8 cellular contexts compared by ENCODE assay signal in genomic region chr10:18214692-18215563, GRCh38.
A peak's percentile ranks its signal among the peaks of the same experiment; 100 is the strongest.
DNase-seq lines count a peak whose midpoint lies in the region; ATAC-seq, FAIRE-seq and TF ChIP-seq lines count a peak whose summit lies in the region.

No MANE protein-coding gene starts in this region.

- no peaks in the 10 kb centered on the region for H3K36me3 ChIP-seq in pancreas
- no peaks in the 10 kb centered on the region for H3K36me3 ChIP-seq in CD8-positive, alpha-beta T cell (ENCODE audit: insufficient read depth, low read length)

- WGBS in pancreas, 2 donors = 26 to 31% methylated on average over 10 of the region's 10 CpGs

- no peaks in the 10 kb centered on the region for H3K36me3 Mint-ChIP-seq in activated T-cell treated with anti-CD3 and anti-CD28 coated beads, Interleukin-2, amount 50 U/mL, for 72 hours (ENCODE audit: insufficient read depth in 2 of 2)
- H3K36me3 Mint-ChIP-seq in CD8-positive, alpha-beta T cell = no peaks in the 10 kb centered on the region
- H3K36me3 Mint-ChIP-seq in activated T-helper 1 cell treated with anti-CD3 and anti-CD28 coated beads, Interleukin-12 subunit alpha, Interleukin-12 subunit beta, Interleukin-2, Interleukin-4 antibody, amounts not matched to agents 30 ng/mL and 10 ng/mL and 1 ng/mL, durations not matched to agents 14 hours and 24 hours and 36 hours (ENCODE audit: low read depth) = no peaks in the 10 kb centered on the region

- intact Hi-C loops in pancreas (cut with DNase I) = no loop called here
- intact Hi-C loops in CD8-positive, alpha-beta T cell (cut with DNase I, micrococcal nuclease) = no loop called here
- intact Hi-C loops in activated T-helper 1 cell treated with anti-CD3 and anti-CD28 coated beads, Interleukin-12 subunit alpha, Interleukin-12 subunit beta, Interleukin-2, Interleukin-4 antibody, amounts not matched to agents 30 ng/mL and 10 ng/mL and 1 ng/mL, durations not matched to agents 14 hours and 24 hours and 36 hours (cut with micrococcal nuclease) = loop anchor here (10.0 kb wide), 1 partner anchor 310 kb away; no protein-coding TSS in a partner anchor

- peaks cover 14 to 22% (median 22%) of the 10 kb centered on the region in 3 donors for H3K4me1 ChIP-seq in pancreas
- no peaks in the 10 kb centered on the region for H3K4me1 ChIP-seq in CD8-positive, alpha-beta T cell (ENCODE audit: insufficient read depth, low read length)

- H3K27ac ChIP-seq in pancreas = no peak overlapping the region
- no peak overlapping the region for H3K27ac ChIP-seq in CD8-positive, alpha-beta T cell (ENCODE audit: low read depth, low read length)

- H3K9me3 ChIP-seq in pancreas = no peaks in the 10 kb centered on the region
- H3K9me3 ChIP-seq in CD8-positive, alpha-beta T cell (ENCODE audit: low read length) = no peaks in the 10 kb centered on the region

- H3K4me3 Mint-ChIP-seq in activated T-cell treated with anti-CD3 and anti-CD28 coated beads, Interleukin-2, amount 50 U/mL, for 72 hours = no peak overlapping the region
- no peak overlapping the region for H3K4me3 Mint-ChIP-seq in CD8-positive, alpha-beta T cell
- H3K4me3 Mint-ChIP-seq in activated T-helper 1 cell treated with anti-CD3 and anti-CD28 coated beads, Interleukin-12 subunit alpha, Interleukin-12 subunit beta, Interleukin-2, Interleukin-4 antibody, amounts not matched to agents 30 ng/mL and 10 ng/mL and 1 ng/mL, durations not matched to agents 14 hours and 24 hours and 36 hours = no peak overlapping the region

- peak; percentile 66 for FAIRE-seq in pancreas (lab: Jason Lieb, UNC)

- CTCF ChIA-PET in CD8-positive, alpha-beta T cell (lab: Charles Lee) = no interaction called here

- no peaks in the 10 kb centered on the region for H3K4me1 Mint-ChIP-seq in activated T-cell treated with anti-CD3 and anti-CD28 coated beads, Interleukin-2, amount 50 U/mL, for 72 hours (ENCODE audit: low read depth)
- no peaks in the 10 kb centered on the region for H3K4me1 Mint-ChIP-seq in CD8-positive, alpha-beta T cell (ENCODE audit: low read depth)
- H3K4me1 Mint-ChIP-seq in activated T-helper 1 cell treated with anti-CD3 and anti-CD28 coated beads, Interleukin-12 subunit alpha, Interleukin-12 subunit beta, Interleukin-2, Interleukin-4 antibody, amounts not matched to agents 30 ng/mL and 10 ng/mL and 1 ng/mL, durations not matched to agents 14 hours and 24 hours and 36 hours (ENCODE audit: low read depth) = no peaks in the 10 kb centered on the region

- H3K4me3 ChIP-seq in pancreas = no peak overlapping the region
- no peak overlapping the region for H3K4me3 ChIP-seq in CD8-positive, alpha-beta T cell (ENCODE audit: low read depth, low read length)

- TF ChIP-seq CTCF in pancreas (IDR thresholded peaks at IDR 0.05) = peak; percentile 29 to 72 (median 58)
- no peak for TF ChIP-seq CTCF in CD8-positive, alpha-beta T cell (IDR thresholded peaks at IDR 0.05)

- POLR2A ChIA-PET in CD8-positive, alpha-beta T cell (lab: Charles Lee) = no interaction called here

- no peaks in the 10 kb centered on the region for H3K27me3 Mint-ChIP-seq in activated T-cell treated with anti-CD3 and anti-CD28 coated beads, Interleukin-2, amount 50 U/mL, for 72 hours (ENCODE audit: low read depth)
- H3K27me3 Mint-ChIP-seq in CD8-positive, alpha-beta T cell (ENCODE audit: low read depth) = peaks cover 2% of the 10 kb centered on the region
- H3K27me3 Mint-ChIP-seq in activated T-helper 1 cell treated with anti-CD3 and anti-CD28 coated beads, Interleukin-12 subunit alpha, Interleukin-12 subunit beta, Interleukin-2, Interleukin-4 antibody, amounts not matched to agents 30 ng/mL and 10 ng/mL and 1 ng/mL, durations not matched to agents 14 hours and 24 hours and 36 hours (ENCODE audit: insufficient read depth) = no peaks in the 10 kb centered on the region

- ATAC-seq in activated T-cell treated with anti-CD3 and anti-CD28 coated beads, Interleukin-2, amount 50 U/mL, for 72 hours (replicated peaks in 1 of 2) = no peak
- peak; percentile 68 to 90 (median 86) for ATAC-seq in pancreas
- no peak for ATAC-seq in CD8-positive, alpha-beta T cell

- H3K27me3 ChIP-seq in pancreas = no peaks in the 10 kb centered on the region
- no peaks in the 10 kb centered on the region for H3K27me3 ChIP-seq in CD8-positive, alpha-beta T cell (ENCODE audit: insufficient read depth, low read length)

- DNase-seq in activated T-cell treated with anti-CD3 and anti-CD28 coated beads, Interleukin-2, amount 50 U/mL, for 72 hours = peak; percentile 7 to 11
- no peak for DNase-seq in activated T-cell treated with anti-CD3 and anti-CD28 coated beads, Interleukin-2, amount 50 U/mL, for 1 hour
- DNase-seq in HK-2 (ENCODE audit: unreplicated experiment) = peak; percentile 1
- DNase-seq in UCSD-AML1 (lab: John Stamatoyannopoulos, UW; ENCODE audit: unreplicated experiment) = peak; percentile 29
- peak; percentile 50 for DNase-seq in foreskin melanocyte
- DNase-seq in pancreas = peak in 3 of 6 donors; percentile 25 to 60 (median 30)
- no peak for DNase-seq in CD8-positive, alpha-beta T cell
- DNase-seq in activated T-helper 1 cell treated with anti-CD3 and anti-CD28 coated beads, Interleukin-12 subunit alpha, Interleukin-12 subunit beta, Interleukin-2, Interleukin-4 antibody, amounts not matched to agents 30 ng/mL and 10 ng/mL and 1 ng/mL, durations not matched to agents 14 hours and 24 hours and 36 hours (ENCODE audit: low spot score) = no peak

- no peak overlapping the region for H3K27ac Mint-ChIP-seq in activated T-cell treated with anti-CD3 and anti-CD28 coated beads, Interleukin-2, amount 50 U/mL, for 72 hours
- H3K27ac Mint-ChIP-seq in CD8-positive, alpha-beta T cell = no peak overlapping the region
- no peak overlapping the region for H3K27ac Mint-ChIP-seq in activated T-helper 1 cell treated with anti-CD3 and anti-CD28 coated beads, Interleukin-12 subunit alpha, Interleukin-12 subunit beta, Interleukin-2, Interleukin-4 antibody, amounts not matched to agents 30 ng/mL and 10 ng/mL and 1 ng/mL, durations not matched to agents 14 hours and 24 hours and 36 hours

- no peaks in the 10 kb centered on the region for H3K9me3 Mint-ChIP-seq in activated T-cell treated with anti-CD3 and anti-CD28 coated beads, Interleukin-2, amount 50 U/mL, for 72 hours
- H3K9me3 Mint-ChIP-seq in CD8-positive, alpha-beta T cell = no peaks in the 10 kb centered on the region
- H3K9me3 Mint-ChIP-seq in activated T-helper 1 cell treated with anti-CD3 and anti-CD28 coated beads, Interleukin-12 subunit alpha, Interleukin-12 subunit beta, Interleukin-2, Interleukin-4 antibody, amounts not matched to agents 30 ng/mL and 10 ng/mL and 1 ng/mL, durations not matched to agents 14 hours and 24 hours and 36 hours = no peaks in the 10 kb centered on the region

Comparison
In these comparisons a context has a peak if more than half of its experiments do, and no peak if none do; other contexts are left out.
1. DNase-seq: peak in activated T-cell treated with anti-CD3 and anti-CD28 coated beads, Interleukin-2, amount 50 U/mL, for 72 hours (2 of 2), HK-2 (single experiment), UCSD-AML1 (single experiment) and foreskin melanocyte (single experiment); none in activated T-cell treated with anti-CD3 and anti-CD28 coated beads, Interleukin-2, amount 50 U/mL, for 1 hour (single experiment), CD8-positive, alpha-beta T cell (0 of 7) and activated T-helper 1 cell treated with anti-CD3 and anti-CD28 coated beads, Interleukin-12 subunit alpha, Interleukin-12 subunit beta, Interleukin-2, Interleukin-4 antibody, amounts not matched to agents 30 ng/mL and 10 ng/mL and 1 ng/mL, durations not matched to agents 14 hours and 24 hours and 36 hours (single experiment).
2. ATAC-seq: peak in pancreas (4 of 4); none in activated T-cell treated with anti-CD3 and anti-CD28 coated beads, Interleukin-2, amount 50 U/mL, for 72 hours (0 of 2) and CD8-positive, alpha-beta T cell (single experiment).